Comparison of ENCODE assay signal across 1 cellular context in the genomic region with DNA sequence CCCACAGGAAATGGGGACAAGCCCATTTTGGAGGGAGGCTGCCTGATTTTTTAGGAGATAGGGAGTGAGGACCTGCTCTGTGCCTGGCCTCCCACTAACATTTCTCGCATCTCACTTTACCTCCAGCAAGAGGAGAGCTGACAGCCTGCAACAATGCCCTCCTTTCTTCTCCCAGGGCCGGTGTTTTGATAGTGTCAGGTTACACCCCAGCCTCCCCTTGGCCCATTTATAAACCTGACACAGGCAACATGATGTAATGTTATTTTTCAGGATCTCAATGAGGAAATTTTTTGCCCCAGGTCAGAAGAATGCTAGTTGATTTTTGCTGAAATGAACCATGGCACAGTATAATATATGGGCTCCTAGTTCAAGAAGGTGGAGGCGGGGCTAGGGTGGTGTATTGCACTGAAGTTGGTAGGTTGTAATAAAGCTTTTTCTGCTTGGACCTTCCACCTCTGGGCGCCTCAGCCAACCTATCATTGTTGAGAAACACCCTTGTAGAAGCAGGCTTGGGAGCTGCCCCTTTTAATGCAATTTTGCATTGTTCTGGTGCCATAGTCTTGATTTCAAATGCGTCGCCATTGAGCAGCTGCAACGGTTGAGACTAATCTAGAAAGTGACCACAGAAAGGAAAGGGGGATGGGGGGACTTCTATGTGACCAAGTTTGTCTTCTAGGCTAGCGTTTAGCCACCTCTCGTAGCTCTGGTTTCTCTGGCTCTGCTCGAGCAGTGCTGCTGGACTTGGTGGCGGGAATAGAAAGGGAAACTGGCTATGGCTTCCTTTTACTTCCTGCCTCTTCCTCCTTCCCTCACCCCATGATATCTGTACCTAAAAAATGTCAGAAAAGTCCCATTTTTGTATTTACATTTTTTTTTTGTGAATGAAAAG.
TF ChIP-seq lines count a peak whose summit lies in the region.

No MANE protein-coding gene starts in this region.

TF ChIP-seq in HepG2, 621 proteins besides CTCF, POLR2A, EP300 and RAD21 (continued from another document and continues in another):
- TF ChIP-seq, protein P1, sequence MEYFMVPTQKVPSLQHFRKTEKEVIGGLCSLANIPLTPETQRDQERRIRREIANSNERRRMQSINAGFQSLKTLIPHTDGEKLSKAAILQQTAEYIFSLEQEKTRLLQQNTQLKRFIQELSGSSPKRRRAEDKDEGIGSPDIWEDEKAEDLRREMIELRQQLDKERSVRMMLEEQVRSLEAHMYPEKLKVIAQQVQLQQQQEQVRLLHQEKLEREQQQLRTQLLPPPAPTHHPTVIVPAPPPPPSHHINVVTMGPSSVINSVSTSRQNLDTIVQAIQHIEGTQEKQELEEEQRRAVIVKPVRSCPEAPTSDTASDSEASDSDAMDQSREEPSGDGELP (IDR thresholded peaks at IDR 0.05; ENCODE audit: borderline replicate concordance, low read depth): no peak
- peak; percentile 76; the same call in 1 of the 2 replicates for TF ChIP-seq ZNF292 (CRISPR knock-in tag; IDR thresholded peaks at IDR 0.05; ENCODE audit: borderline replicate concordance, low read depth)
- TF ChIP-seq CEBPB (IDR thresholded peaks at IDR 0.05; ENCODE audit: borderline replicate concordance, low read depth, low read length): peak; percentile 43; the same call in 1 of the 2 replicates
- peak; percentile 100 for TF ChIP-seq SIX1 (CRISPR knock-in tag; IDR thresholded peaks at IDR 0.05; ENCODE audit: borderline replicate concordance)
- TF ChIP-seq ZFP41 (CRISPR knock-in tag; IDR thresholded peaks at IDR 0.05; ENCODE audit: borderline replicate concordance): no peak
- TF ChIP-seq ZNF781 (CRISPR knock-in tag; IDR thresholded peaks at IDR 0.05; ENCODE audit: borderline replicate concordance, not compliant biosample characterization): no peak
- TF ChIP-seq, protein P2, sequence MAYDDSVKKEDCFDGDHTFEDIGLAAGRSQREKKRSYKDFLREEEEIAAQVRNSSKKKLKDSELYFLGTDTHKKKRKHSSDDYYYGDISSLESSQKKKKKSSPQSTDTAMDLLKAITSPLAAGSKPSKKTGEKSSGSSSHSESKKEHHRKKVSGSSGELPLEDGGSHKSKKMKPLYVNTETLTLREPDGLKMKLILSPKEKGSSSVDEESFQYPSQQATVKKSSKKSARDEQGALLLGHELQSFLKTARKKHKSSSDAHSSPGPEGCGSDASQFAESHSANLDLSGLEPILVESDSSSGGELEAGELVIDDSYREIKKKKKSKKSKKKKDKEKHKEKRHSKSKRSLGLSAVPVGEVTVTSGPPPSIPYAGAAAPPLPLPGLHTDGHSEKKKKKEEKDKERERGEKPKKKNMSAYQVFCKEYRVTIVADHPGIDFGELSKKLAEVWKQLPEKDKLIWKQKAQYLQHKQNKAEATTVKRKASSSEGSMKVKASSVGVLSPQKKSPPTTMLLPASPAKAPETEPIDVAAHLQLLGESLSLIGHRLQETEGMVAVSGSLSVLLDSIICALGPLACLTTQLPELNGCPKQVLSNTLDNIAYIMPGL (CRISPR knock-in tag; IDR thresholded peaks at IDR 0.05; ENCODE audit: borderline replicate concordance in 1 of 2, low read depth in 1 of 2): no peak
- peak; percentile 55; the same call in 1 of the 2 replicates for TF ChIP-seq ELF3 (CRISPR knock-in tag; IDR thresholded peaks at IDR 0.05)
- TF ChIP-seq, protein P3, sequence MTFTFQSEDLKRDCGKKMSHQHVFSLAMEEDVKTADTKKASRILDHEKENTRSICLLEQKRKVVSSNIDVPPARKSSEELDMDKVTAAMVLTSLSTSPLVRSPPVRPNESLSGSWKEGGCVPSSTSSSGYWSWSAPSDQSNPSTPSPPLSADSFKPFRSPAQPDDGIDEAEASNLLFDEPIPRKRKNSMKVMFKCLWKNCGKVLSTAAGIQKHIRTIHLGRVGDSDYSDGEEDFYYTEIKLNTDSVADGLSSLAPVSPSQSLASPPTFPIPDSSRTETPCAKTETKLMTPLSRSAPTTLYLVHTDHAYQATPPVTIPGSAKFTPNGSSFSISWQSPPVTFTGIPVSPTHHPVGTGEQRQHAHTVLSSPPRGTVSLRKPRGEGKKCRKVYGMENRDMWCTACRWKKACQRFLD (CRISPR knock-in tag; IDR thresholded peaks at IDR 0.05; ENCODE audit: borderline replicate concordance): no peak
- TF ChIP-seq CCAR2 (optimal IDR thresholded peaks at IDR 0.05; ENCODE audit: low read depth, low read length): no peak
- TF ChIP-seq KMT2B (CRISPR knock-in tag; IDR thresholded peaks at IDR 0.05): no peak
- TF ChIP-seq PHF21A (CRISPR knock-in tag; IDR thresholded peaks at IDR 0.05): 0 out of 2 replicates have a peak, but pooled peaks have one; percentile 21
- TF ChIP-seq ZNF136 (CRISPR knock-in tag; IDR thresholded peaks at IDR 0.05; ENCODE audit: low read depth): no peak
- no peak for TF ChIP-seq ZNF317 (CRISPR knock-in tag; IDR thresholded peaks at IDR 0.05)
- TF ChIP-seq ATF7 (IDR thresholded peaks at IDR 0.05): peak; percentile 45; the same call in 1 of the 2 replicates
- TF ChIP-seq ATF7 (CRISPR knock-in tag; IDR thresholded peaks at IDR 0.05): no peak; the same call in 1 of the 2 replicates
- TF ChIP-seq, protein P4, sequence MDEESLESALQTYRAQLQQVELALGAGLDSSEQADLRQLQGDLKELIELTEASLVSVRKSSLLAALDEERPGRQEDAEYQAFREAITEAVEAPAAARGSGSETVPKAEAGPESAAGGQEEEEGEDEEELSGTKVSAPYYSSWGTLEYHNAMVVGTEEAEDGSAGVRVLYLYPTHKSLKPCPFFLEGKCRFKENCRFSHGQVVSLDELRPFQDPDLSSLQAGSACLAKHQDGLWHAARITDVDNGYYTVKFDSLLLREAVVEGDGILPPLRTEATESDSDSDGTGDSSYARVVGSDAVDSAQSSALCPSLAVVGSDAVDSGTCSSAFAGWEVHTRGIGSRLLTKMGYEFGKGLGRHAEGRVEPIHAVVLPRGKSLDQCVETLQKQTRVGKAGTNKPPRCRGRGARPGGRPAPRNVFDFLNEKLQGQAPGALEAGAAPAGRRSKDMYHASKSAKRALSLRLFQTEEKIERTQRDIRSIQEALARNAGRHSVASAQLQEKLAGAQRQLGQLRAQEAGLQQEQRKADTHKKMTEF (CRISPR knock-in tag; IDR thresholded peaks at IDR 0.05): 0 out of 2 replicates have a peak, but pooled peaks have one; percentile 22
- TF ChIP-seq ZNF333 (CRISPR knock-in tag; IDR thresholded peaks at IDR 0.05; ENCODE audit: borderline replicate concordance): no peak
- TF ChIP-seq, protein P5, sequence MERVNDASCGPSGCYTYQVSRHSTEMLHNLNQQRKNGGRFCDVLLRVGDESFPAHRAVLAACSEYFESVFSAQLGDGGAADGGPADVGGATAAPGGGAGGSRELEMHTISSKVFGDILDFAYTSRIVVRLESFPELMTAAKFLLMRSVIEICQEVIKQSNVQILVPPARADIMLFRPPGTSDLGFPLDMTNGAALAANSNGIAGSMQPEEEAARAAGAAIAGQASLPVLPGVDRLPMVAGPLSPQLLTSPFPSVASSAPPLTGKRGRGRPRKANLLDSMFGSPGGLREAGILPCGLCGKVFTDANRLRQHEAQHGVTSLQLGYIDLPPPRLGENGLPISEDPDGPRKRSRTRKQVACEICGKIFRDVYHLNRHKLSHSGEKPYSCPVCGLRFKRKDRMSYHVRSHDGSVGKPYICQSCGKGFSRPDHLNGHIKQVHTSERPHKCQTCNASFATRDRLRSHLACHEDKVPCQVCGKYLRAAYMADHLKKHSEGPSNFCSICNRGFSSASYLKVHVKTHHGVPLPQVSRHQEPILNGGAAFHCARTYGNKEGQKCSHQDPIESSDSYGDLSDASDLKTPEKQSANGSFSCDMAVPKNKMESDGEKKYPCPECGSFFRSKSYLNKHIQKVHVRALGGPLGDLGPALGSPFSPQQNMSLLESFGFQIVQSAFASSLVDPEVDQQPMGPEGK (CRISPR knock-in tag; IDR thresholded peaks at IDR 0.05): peak; percentile 37; the same call in 1 of the 2 replicates
- TF ChIP-seq, protein P6, sequence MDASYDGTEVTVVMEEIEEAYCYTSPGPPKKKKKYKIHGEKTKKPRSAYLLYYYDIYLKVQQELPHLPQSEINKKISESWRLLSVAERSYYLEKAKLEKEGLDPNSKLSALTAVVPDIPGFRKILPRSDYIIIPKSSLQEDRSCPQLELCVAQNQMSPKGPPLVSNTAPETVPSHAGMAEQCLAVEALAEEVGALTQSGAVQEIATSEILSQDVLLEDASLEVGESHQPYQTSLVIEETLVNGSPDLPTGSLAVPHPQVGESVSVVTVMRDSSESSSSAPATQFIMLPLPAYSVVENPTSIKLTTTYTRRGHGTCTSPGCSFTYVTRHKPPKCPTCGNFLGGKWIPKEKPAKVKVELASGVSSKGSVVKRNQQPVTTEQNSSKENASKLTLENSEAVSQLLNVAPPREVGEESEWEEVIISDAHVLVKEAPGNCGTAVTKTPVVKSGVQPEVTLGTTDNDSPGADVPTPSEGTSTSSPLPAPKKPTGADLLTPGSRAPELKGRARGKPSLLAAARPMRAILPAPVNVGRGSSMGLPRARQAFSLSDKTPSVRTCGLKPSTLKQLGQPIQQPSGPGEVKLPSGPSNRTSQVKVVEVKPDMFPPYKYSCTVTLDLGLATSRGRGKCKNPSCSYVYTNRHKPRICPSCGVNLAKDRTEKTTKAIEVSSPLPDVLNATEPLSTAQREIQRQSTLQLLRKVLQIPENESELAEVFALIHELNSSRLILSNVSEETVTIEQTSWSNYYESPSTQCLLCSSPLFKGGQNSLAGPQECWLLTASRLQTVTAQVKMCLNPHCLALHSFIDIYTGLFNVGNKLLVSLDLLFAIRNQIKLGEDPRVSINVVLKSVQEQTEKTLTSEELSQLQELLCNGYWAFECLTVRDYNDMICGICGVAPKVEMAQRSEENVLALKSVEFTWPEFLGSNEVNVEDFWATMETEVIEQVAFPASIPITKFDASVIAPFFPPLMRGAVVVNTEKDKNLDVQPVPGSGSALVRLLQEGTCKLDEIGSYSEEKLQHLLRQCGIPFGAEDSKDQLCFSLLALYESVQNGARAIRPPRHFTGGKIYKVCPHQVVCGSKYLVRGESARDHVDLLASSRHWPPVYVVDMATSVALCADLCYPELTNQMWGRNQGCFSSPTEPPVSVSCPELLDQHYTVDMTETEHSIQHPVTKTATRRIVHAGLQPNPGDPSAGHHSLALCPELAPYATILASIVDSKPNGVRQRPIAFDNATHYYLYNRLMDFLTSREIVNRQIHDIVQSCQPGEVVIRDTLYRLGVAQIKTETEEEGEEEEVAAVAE (CRISPR knock-in tag; IDR thresholded peaks at IDR 0.05; ENCODE audit: borderline replicate concordance): peak; percentile 34; the same call in 1 of the 2 replicates
- no peak for TF ChIP-seq JUN (CRISPR knock-in tag; IDR thresholded peaks at IDR 0.05)
- TF ChIP-seq DNMT3B (CRISPR knock-in tag; conservative IDR thresholded peaks at IDR 0.05): no peak
- TF ChIP-seq, protein P7, sequence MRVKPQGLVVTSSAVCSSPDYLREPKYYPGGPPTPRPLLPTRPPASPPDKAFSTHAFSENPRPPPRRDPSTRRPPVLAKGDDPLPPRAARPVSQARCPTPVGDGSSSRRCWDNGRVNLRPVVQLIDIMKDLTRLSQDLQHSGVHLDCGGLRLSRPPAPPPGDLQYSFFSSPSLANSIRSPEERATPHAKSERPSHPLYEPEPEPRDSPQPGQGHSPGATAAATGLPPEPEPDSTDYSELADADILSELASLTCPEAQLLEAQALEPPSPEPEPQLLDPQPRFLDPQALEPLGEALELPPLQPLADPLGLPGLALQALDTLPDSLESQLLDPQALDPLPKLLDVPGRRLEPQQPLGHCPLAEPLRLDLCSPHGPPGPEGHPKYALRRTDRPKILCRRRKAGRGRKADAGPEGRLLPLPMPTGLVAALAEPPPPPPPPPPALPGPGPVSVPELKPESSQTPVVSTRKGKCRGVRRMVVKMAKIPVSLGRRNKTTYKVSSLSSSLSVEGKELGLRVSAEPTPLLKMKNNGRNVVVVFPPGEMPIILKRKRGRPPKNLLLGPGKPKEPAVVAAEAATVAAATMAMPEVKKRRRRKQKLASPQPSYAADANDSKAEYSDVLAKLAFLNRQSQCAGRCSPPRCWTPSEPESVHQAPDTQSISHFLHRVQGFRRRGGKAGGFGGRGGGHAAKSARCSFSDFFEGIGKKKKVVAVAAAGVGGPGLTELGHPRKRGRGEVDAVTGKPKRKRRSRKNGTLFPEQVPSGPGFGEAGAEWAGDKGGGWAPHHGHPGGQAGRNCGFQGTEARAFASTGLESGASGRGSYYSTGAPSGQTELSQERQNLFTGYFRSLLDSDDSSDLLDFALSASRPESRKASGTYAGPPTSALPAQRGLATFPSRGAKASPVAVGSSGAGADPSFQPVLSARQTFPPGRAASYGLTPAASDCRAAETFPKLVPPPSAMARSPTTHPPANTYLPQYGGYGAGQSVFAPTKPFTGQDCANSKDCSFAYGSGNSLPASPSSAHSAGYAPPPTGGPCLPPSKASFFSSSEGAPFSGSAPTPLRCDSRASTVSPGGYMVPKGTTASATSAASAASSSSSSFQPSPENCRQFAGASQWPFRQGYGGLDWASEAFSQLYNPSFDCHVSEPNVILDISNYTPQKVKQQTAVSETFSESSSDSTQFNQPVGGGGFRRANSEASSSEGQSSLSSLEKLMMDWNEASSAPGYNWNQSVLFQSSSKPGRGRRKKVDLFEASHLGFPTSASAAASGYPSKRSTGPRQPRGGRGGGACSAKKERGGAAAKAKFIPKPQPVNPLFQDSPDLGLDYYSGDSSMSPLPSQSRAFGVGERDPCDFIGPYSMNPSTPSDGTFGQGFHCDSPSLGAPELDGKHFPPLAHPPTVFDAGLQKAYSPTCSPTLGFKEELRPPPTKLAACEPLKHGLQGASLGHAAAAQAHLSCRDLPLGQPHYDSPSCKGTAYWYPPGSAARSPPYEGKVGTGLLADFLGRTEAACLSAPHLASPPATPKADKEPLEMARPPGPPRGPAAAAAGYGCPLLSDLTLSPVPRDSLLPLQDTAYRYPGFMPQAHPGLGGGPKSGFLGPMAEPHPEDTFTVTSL (CRISPR knock-in tag; IDR thresholded peaks at IDR 0.05; ENCODE audit: borderline replicate concordance): peak; percentile 55; the same call in 1 of the 2 replicates
- peak; percentile 50; the same call in 1 of the 2 replicates for TF ChIP-seq ZNF788 (CRISPR knock-in tag; IDR thresholded peaks at IDR 0.05; ENCODE audit: borderline replicate concordance)
- TF ChIP-seq, protein P8, sequence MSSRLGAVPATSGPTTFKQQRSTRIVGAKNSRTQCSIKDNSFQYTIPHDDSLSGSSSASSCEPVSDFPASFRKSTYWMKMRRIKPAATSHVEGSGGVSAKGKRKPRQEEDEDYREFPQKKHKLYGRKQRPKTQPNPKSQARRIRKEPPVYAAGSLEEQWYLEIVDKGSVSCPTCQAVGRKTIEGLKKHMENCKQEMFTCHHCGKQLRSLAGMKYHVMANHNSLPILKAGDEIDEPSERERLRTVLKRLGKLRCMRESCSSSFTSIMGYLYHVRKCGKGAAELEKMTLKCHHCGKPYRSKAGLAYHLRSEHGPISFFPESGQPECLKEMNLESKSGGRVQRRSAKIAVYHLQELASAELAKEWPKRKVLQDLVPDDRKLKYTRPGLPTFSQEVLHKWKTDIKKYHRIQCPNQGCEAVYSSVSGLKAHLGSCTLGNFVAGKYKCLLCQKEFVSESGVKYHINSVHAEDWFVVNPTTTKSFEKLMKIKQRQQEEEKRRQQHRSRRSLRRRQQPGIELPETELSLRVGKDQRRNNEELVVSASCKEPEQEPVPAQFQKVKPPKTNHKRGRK (CRISPR knock-in tag; IDR thresholded peaks at IDR 0.05): no peak
- TF ChIP-seq SALL1 (CRISPR knock-in tag; IDR thresholded peaks at IDR 0.05): peak; percentile 45; the same call in 1 of the 2 replicates
- TF ChIP-seq ZC3H13 (CRISPR knock-in tag; IDR thresholded peaks at IDR 0.05): no peak
- no peak for TF ChIP-seq RBM22 (optimal IDR thresholded peaks at IDR 0.05; ENCODE audit: low read length)
